16 cellular contexts compared by ENCODE assay signal in genomic region chr21:36697473-36698159, GRCh38. TPM values are rescaled to one million over a fixed set of nuclear protein-coding genes. Genes with fewer than 3 reads are reported as not detected.
DNase-seq lines count a peak whose midpoint lies in the region; ATAC-seq, FAIRE-seq and TF ChIP-seq lines count a peak whose summit lies in the region.
"Had no signal": no experiment of that assay in that cellular context is flagged by ENCODE, and none has a peak within 500 bp of the region (broad histone marks: within the 10 kb centered on the region; RNA-seq: fewer than 3 reads in every experiment).

No MANE protein-coding gene starts in this region.

- H3K9me2 ChIP-seq in hepatocyte (replicated peaks; ENCODE audit: insufficient read depth) = no peaks in the 10 kb centered on the region

- peaks cover 7% of the 10 kb centered on the region for H3K4me1 Mint-ChIP-seq in activated CD8-positive, alpha-beta memory T cell treated with anti-CD3 and anti-CD28 coated beads, Interleukin-2, amount 10 ng/mL, durations not matched to agents 7 days and 5 days

- no peak for FAIRE-seq in GM12891 (lab: Jason Lieb, UNC)

- 4% methylated on average over 46 of the region's 52 CpGs for WGBS in hepatocyte (ENCODE audit: low lambda C conversion rate, missing lambda C conversion rate)
- 9 to 14% (median 12%) methylated on average over 45 to 52 of the region's 52 CpGs for WGBS in psoas muscle, 3 donors

- H3K9me3 ChIP-seq in NT2/D1 (ENCODE audit: insufficient read depth, low read length) = no peaks in the 10 kb centered on the region
- no peaks in the 10 kb centered on the region for H3K9me3 ChIP-seq in hepatocyte (ENCODE audit: low read depth)
- no peaks in the 10 kb centered on the region for H3K9me3 ChIP-seq in psoas muscle
- H3K9me3 ChIP-seq: breast epithelium had no signal

- H3K27ac ChIP-seq in hepatocyte (no peak overlapping the region), psoas muscle (no peak overlapping the region)
- H3K27ac ChIP-seq: breast epithelium, ovary had no signal

- H2AFZ ChIP-seq in hepatocyte = no peak overlapping the region

- peak overlapping the region; percentile 89 for H3K4me2 ChIP-seq in hepatocyte

- H3K36me3 ChIP-seq in NT2/D1 (ENCODE audit: insufficient read depth, insufficient read length, low read length) (no peaks in the 10 kb centered on the region), hepatocyte (replicated peaks; ENCODE audit: insufficient read depth, low read depth) (no peaks in the 10 kb centered on the region), psoas muscle (ENCODE audit: insufficient read depth in 1 of 2, low read depth in 1 of 2) (no peaks in the 10 kb centered on the region)
- H3K36me3 ChIP-seq: breast epithelium, ovary had no signal

- H3K9me3 Mint-ChIP-seq in activated CD8-positive, alpha-beta memory T cell treated with anti-CD3 and anti-CD28 coated beads, Interleukin-2, amount 10 ng/mL, durations not matched to agents 7 days and 5 days (ENCODE audit: low read depth) = no peaks in the 10 kb centered on the region
- H3K9me3 Mint-ChIP-seq: effector memory CD8-positive, alpha-beta T cell had no signal

- H3K27me3 ChIP-seq in NT2/D1 (ENCODE audit: insufficient read depth, insufficient read length) (peaks cover 99% of the 10 kb centered on the region), hepatocyte (peaks cover 98% of the 10 kb centered on the region), psoas muscle (ENCODE audit: insufficient read depth in 3 of 3, low read length in 2 of 3) (peaks cover 0 to 100% (median 83%) of the 10 kb centered on the region in 3 donors)

- peak overlapping the region; percentile 27 for H3K4me3 ChIP-seq in NT2/D1 (ENCODE audit: insufficient read length, low read depth)
- no peak overlapping the region for H3K4me3 ChIP-seq in hepatocyte
- peak overlapping the region; percentile 72 for H3K4me3 ChIP-seq in psoas muscle
- H3K4me3 ChIP-seq: ovary had no signal

- ATAC-seq in psoas muscle (peak in 1 of 4 donors; percentile 10), HG03039 (IDR thresholded peaks at IDR 0.05; ENCODE audit: unreplicated experiment) (no peak), GM21528 (IDR thresholded peaks at IDR 0.05; ENCODE audit: low FRiP score, unreplicated experiment) (no peak)
- no peak for ATAC-seq in activated CD8-positive, alpha-beta memory T cell treated with anti-CD3 and anti-CD28 coated beads, Interleukin-2, amount 10 ng/mL, durations not matched to agents 7 days and 5 days
- ATAC-seq: effector memory CD8-positive, alpha-beta T cell had no signal

- H3K4me1 ChIP-seq in NT2/D1 (ENCODE audit: insufficient read depth, insufficient read length) (peaks cover 57% of the 10 kb centered on the region), hepatocyte (ENCODE audit: insufficient read depth) (peaks cover 26% of the 10 kb centered on the region), psoas muscle (peaks cover 58% of the 10 kb centered on the region)

- H3K27me3 Mint-ChIP-seq in activated CD8-positive, alpha-beta memory T cell treated with anti-CD3 and anti-CD28 coated beads, Interleukin-2, amount 10 ng/mL, durations not matched to agents 7 days and 5 days = peaks cover 82% of the 10 kb centered on the region

- no peak overlapping the region for H3K4me3 Mint-ChIP-seq in activated CD8-positive, alpha-beta memory T cell treated with anti-CD3 and anti-CD28 coated beads, Interleukin-2, amount 10 ng/mL, durations not matched to agents 7 days and 5 days
- H3K4me3 Mint-ChIP-seq: effector memory CD8-positive, alpha-beta T cell had no signal

- CTCF ChIA-PET in activated CD8-positive, alpha-beta memory T cell treated with anti-CD3 and anti-CD28 coated beads, Interleukin-2, amount 10 ng/mL, durations not matched to agents 7 days and 5 days (lab: Charles Lee) = no interaction called here

- TF ChIP-seq CTCF in hepatocyte (IDR thresholded peaks at IDR 0.05; ENCODE audit: poor library complexity) = no peak
- no peak for TF ChIP-seq CTCF in psoas muscle (IDR thresholded peaks at IDR 0.05)

- no peaks in the 10 kb centered on the region for H4K20me1 ChIP-seq in hepatocyte (ENCODE audit: insufficient read depth, poor library complexity, severe bottlenecking)

- TF ChIP-seq POLR2A in GM12891 (IDR thresholded peaks at IDR 0.05; ENCODE audit: low read depth, low read length) = no peak

- H3K79me2 ChIP-seq in hepatocyte = no peaks in the 10 kb centered on the region

- DNase-seq in GM12891 (ENCODE audit: insufficient read length, low spot score) = peak; percentile 11
- no peak for DNase-seq in NT2/D1 (ENCODE audit: low read depth, low spot score)
- no peak for DNase-seq in hepatocyte (ENCODE audit: low spot score)
- DNase-seq in psoas muscle = no peak
- no peak for DNase-seq in activated CD8-positive, alpha-beta memory T cell treated with anti-CD3 and anti-CD28 coated beads, Interleukin-2, amount 10 ng/mL, durations not matched to agents 7 days and 5 days
- DNase-seq in HPDE6-E6E7 (ENCODE audit: extremely low spot score) = no peak
- DNase-seq: activated naive CD4-positive, alpha-beta T cell treated with anti-CD3 and anti-CD28 coated beads, Interleukin-2, amount 50 U/mL, for 16 hours; effector memory CD8-positive, alpha-beta T cell; NCI-H82; ovary; SIG-M5 had no signal

- peak overlapping the region; percentile 51 for H3K9ac ChIP-seq in NT2/D1 (ENCODE audit: insufficient read length, low read depth)

- H3K27ac Mint-ChIP-seq in activated CD8-positive, alpha-beta memory T cell treated with anti-CD3 and anti-CD28 coated beads, Interleukin-2, amount 10 ng/mL, durations not matched to agents 7 days and 5 days = no peak overlapping the region
- H3K27ac Mint-ChIP-seq: effector memory CD8-positive, alpha-beta T cell had no signal

- peaks cover 3% of the 10 kb centered on the region for H3K36me3 Mint-ChIP-seq in activated CD8-positive, alpha-beta memory T cell treated with anti-CD3 and anti-CD28 coated beads, Interleukin-2, amount 10 ng/mL, durations not matched to agents 7 days and 5 days

- intact Hi-C loops in psoas muscle (cut with DNase I) = loop anchor here in 1 of 2 donors (10.0 kb wide), 1 partner anchor 273 kb away; no protein-coding TSS in a partner anchor

TF ChIP-seq in GM12891, 5 proteins besides CTCF, POLR2A, EP300 and RAD21:
- TF ChIP-seq TAF1 (IDR thresholded peaks at IDR 0.05; ENCODE audit: low read depth, low read length) (no peak), POLR2AphosphoS5 (IDR thresholded peaks at IDR 0.05; ENCODE audit: low read depth, low read length) (no peak), PAX5 (IDR thresholded peaks at IDR 0.05; ENCODE audit: insufficient read depth, low read length, severe bottlenecking) (no peak), POU2F2 (IDR thresholded peaks at IDR 0.05; ENCODE audit: low read depth, low read length) (no peak), SPI1 (IDR thresholded peaks at IDR 0.05; ENCODE audit: low read depth, low read length) (no peak)

RNA-seq across cellular contexts. Expression of gene SIM2, which starts 1.3 kb away (rescaled TPM):
- 0.04 TPM for polyA plus RNA-seq in GM12891 (2012; ENCODE audit: low read depth, missing spikeins)
- total RNA-seq in hepatocyte (0.20 and 0.76 TPM in 2 replicates), psoas muscle (1 to 10 TPM in 2 of 4 donors, under 1 TPM in 2; 0.08 to 3.0 (median 0.77) TPM)
- polyA plus RNA-seq in hepatocyte (0.13 and 0.35 TPM in 2 replicates), psoas muscle (under 1 TPM; 0.06 to 0.14 (median 0.13) TPM)
- total RNA-seq in activated CD8-positive, alpha-beta memory T cell treated with anti-CD3 and anti-CD28 coated beads, Interleukin-2, amount 10 ng/mL, durations not matched to agents 7 days and 5 days = under 1 TPM in 1 of 2 experiments, not detected in 1; 0.09 TPM
- total RNA-seq: liver, temporal lobe had no signal
